In the genomic region with DNA sequence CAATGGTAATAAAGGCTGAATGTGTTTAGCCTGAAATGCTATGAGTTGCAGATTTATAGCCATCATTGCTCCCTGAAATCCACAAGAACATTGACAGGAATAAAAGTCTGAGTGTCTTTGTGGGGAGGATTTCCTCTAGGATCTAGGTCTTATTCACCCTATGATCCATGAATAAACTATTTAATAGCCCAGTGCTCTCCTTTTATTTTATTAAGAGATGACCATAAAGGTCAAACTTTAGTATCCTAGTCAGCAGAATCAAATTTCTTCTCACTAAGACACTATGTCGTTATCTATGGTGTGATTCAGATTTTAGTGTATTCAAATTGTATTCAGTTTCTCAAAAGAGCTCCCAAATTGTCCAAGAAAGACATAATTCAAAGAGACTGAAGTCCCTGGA, we compare ENCODE assay signal across 21 cellular contexts.
"Had no signal": no experiment of that assay in that cellular context is flagged by ENCODE, and none has a peak within 500 bp of the region (broad histone marks: within the 10 kb centered on the region; RNA-seq: fewer than 3 reads in every experiment).

No MANE protein-coding gene starts in this region.

- H3K36me3 ChIP-seq: heart left ventricle, neutrophil, ovary, tibial artery, upper lobe of left lung, uterus had no signal

- H3K4me3 ChIP-seq: coronary artery, heart left ventricle, mucosa of descending colon, ovary, tibial artery, upper lobe of left lung, uterus had no signal

- DNase-seq: effector CD4-positive, alpha-beta T cell; endodermal cell; erythroblast; heart left ventricle; hypothalamus; islet precursor cell; mammary epithelial cell; mucosa of descending colon; naive thymus-derived CD8-positive, alpha-beta T cell; ovary; right cardiac atrium; stimulated activated CD4-positive, alpha-beta T cell treated with anti-CD3 and anti-CD28 coated beads, Interleukin-4, amount 100 ng/mL, for 1 hour; stimulated activated CD8-positive, alpha-beta memory T cell treated with anti-CD3 and anti-CD28 coated beads, Interleukin-4, amount 100 ng/mL, for 48 hours; stimulated activated naive CD8-positive, alpha-beta T cell treated with anti-CD3 and anti-CD28 coated beads, Interleukin-15, Interleukin-2, amounts not matched to agents 100 U/mL and 50 U/mL, for 24 hours; tibial artery; upper lobe of left lung; uterus had no signal

- H3K9me3 ChIP-seq: heart left ventricle, mucosa of descending colon, neutrophil, ovary, tibial artery, upper lobe of left lung, uterus had no signal

- H3K4me1 ChIP-seq: heart left ventricle, tibial artery, upper lobe of left lung, uterus had no signal

- H3K27ac ChIP-seq: coronary artery, heart left ventricle, neutrophil, ovary, tibial artery, upper lobe of left lung, uterus had no signal

- ATAC-seq: heart left ventricle; left lobe of liver; mucosa of descending colon; naive thymus-derived CD8-positive, alpha-beta T cell; right cardiac atrium; stimulated activated effector memory CD8-positive, alpha-beta T cell treated with anti-CD3 and anti-CD28 coated beads, Interleukin-12 subunit alpha, Interleukin-12 subunit beta, amount 100 ng/mL, for 72 hours; stimulated activated naive CD8-positive, alpha-beta T cell treated with anti-CD3 and anti-CD28 coated beads, Interleukin-15, Interleukin-2, amounts not matched to agents 100 U/mL and 50 U/mL, for 24 hours had no signal

- H3K27me3 ChIP-seq: heart left ventricle, neutrophil, ovary, tibial artery, upper lobe of left lung, uterus had no signal
